In the genomic region with DNA sequence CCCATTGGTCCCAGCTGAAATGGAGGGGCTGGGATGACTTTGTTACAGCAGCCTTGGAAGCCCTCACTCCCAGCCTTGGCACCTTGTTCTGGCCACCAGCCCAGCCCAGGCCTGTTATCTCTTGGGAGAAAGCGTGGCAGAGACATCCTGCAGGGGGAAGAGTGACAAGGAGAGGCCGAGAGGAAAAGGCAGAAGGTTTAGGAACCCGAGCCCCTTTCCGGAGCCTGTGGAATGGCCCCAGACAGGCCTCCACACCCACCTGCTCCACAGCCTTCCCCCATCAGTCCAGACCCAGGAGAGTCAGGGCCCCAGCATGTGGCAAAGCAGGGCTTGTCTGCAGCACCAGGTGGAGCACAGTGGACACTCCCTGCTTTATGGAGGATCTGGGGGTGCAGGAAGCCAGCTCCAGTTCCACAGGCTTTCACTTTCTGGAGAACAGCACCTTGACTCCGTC, we compare ENCODE assay signal across 16 cellular contexts. TPM values are rescaled to one million over a fixed set of nuclear protein-coding genes. Genes with fewer than 3 reads are reported as not detected.
A peak's percentile ranks its signal among the peaks of the same experiment; 100 is the strongest.
DNase-seq lines count a peak whose midpoint lies in the region; ATAC-seq and TF ChIP-seq lines count a peak whose summit lies in the region.
"Had no signal": no experiment of that assay in that cellular context is flagged by ENCODE, and none has a peak within 500 bp of the region (broad histone marks: within the 10 kb centered on the region; RNA-seq: fewer than 3 reads in every experiment).

No MANE protein-coding gene starts in this region.

- no peak for TF ChIP-seq CTCF in nephron progenitor cell (IDR thresholded peaks at IDR 0.05)
- no peak for TF ChIP-seq CTCF in tibial artery (IDR thresholded peaks at IDR 0.05)

- peaks cover 65% of the 10 kb centered on the region for H3K4me1 Mint-ChIP-seq in nephron progenitor cell

- peak overlapping the region; percentile 30 for H3K9ac ChIP-seq in adipocyte (ENCODE audit: low read length)

- intact Hi-C loops in cardiac septum (cut with DNase I) = no loop called here
- intact Hi-C loops in tibial artery (cut with DNase I; ENCODE audit: low total_unique reads) = no loop called here

- DNase-seq in adipocyte (ENCODE audit: low read depth) (no peak), cardiac septum (ENCODE audit: low spot score) (peak; percentile 85), nephron progenitor cell (no peak), tibial artery (no peak)
- DNase-seq: activated CD4-positive, alpha-beta T cell treated with anti-CD3 and anti-CD28 coated beads, Interleukin-2, amount 50 U/mL, for 1 hour; body of pancreas; naive B cell; NCI-H2227 treated with DMSO at 0.1 percent for 48 hours; stimulated activated CD4-positive, alpha-beta T cell treated with anti-CD3 and anti-CD28 coated beads, Interleukin-12 subunit alpha, Interleukin-12 subunit beta, amount 100 ng/mL, for 4 hours had no signal

- peak overlapping the region; percentile 61 to 62 for H3K27ac ChIP-seq in tibial artery
- H3K27ac ChIP-seq: body of pancreas had no signal

- H3K4me3 Mint-ChIP-seq in nephron progenitor cell = no peak overlapping the region
- H3K4me3 Mint-ChIP-seq: CD14-positive monocyte; naive B cell; T-helper 2 cell treated with Interferon-gamma antibody and Interleukin-4, amounts not matched to agents 5 μg/mL and 100 μg/mL, for 36 hours had no signal

- peaks cover 26% of the 10 kb centered on the region for H3K36me3 Mint-ChIP-seq in nephron progenitor cell (ENCODE audit: low read depth)

- ATAC-seq in GM21825 (IDR thresholded peaks at IDR 0.05; ENCODE audit: unreplicated experiment) (no peak), GM21381 (IDR thresholded peaks at IDR 0.05; ENCODE audit: unreplicated experiment) (no peak), GM19395 (IDR thresholded peaks at IDR 0.05; ENCODE audit: unreplicated experiment) (no peak), HG02623 (IDR thresholded peaks at IDR 0.05; ENCODE audit: unreplicated experiment) (no peak)
- ATAC-seq: body of pancreas, HCT116 had no signal

- H3K9me3 Mint-ChIP-seq in nephron progenitor cell = no peaks in the 10 kb centered on the region
- H3K9me3 Mint-ChIP-seq: CD14-positive monocyte; naive B cell; T-helper 2 cell treated with Interferon-gamma antibody and Interleukin-4, amounts not matched to agents 5 μg/mL and 100 μg/mL, for 36 hours had no signal

- H3K36me3 ChIP-seq in adipocyte (ENCODE audit: control insufficient read depth, insufficient read depth, low read length, severe bottlenecking) = peaks cover 30% of the 10 kb centered on the region
- peaks cover 11 to 39% (median 31%) of the 10 kb centered on the region in 3 donors for H3K36me3 ChIP-seq in tibial artery

- H3K4me1 ChIP-seq in adipocyte (ENCODE audit: control insufficient read depth, insufficient read depth, low read length) (peaks cover 61% of the 10 kb centered on the region), tibial artery (peaks cover 0 to 51% (median 44%) of the 10 kb centered on the region in 4 donors)

- peak overlapping the region; percentile 87 for H3K27ac Mint-ChIP-seq in nephron progenitor cell
- H3K27ac Mint-ChIP-seq: naive B cell; T-helper 2 cell treated with Interferon-gamma antibody and Interleukin-4, amounts not matched to agents 5 μg/mL and 100 μg/mL, for 36 hours had no signal

- peaks cover under 1% of the 10 kb centered on the region for H3K27me3 Mint-ChIP-seq in nephron progenitor cell (ENCODE audit: low read depth, poor library complexity)
- H3K27me3 Mint-ChIP-seq: naive B cell had no signal

- H3K9me3 ChIP-seq in adipocyte (ENCODE audit: control insufficient read depth, low read length) = no peaks in the 10 kb centered on the region
- H3K9me3 ChIP-seq in tibial artery = no peaks in the 10 kb centered on the region
- H3K9me3 ChIP-seq: body of pancreas had no signal

- H3K27me3 ChIP-seq in adipocyte (replicated peaks; ENCODE audit: control insufficient read depth, insufficient read depth, low read length) (no peaks in the 10 kb centered on the region), tibial artery (no peaks in the 10 kb centered on the region)
- H3K27me3 ChIP-seq: body of pancreas had no signal

- H3K4me3 ChIP-seq in adipocyte (ENCODE audit: low read length) (no peak overlapping the region), tibial artery (no peak overlapping the region)
- H3K4me3 ChIP-seq: body of pancreas had no signal

RNA-seq across cellular contexts. Expression of a gene that starts 24.1 kb away (rescaled TPM):
- total RNA-seq in cardiac septum = 99.6 TPM
